In the genomic region with DNA sequence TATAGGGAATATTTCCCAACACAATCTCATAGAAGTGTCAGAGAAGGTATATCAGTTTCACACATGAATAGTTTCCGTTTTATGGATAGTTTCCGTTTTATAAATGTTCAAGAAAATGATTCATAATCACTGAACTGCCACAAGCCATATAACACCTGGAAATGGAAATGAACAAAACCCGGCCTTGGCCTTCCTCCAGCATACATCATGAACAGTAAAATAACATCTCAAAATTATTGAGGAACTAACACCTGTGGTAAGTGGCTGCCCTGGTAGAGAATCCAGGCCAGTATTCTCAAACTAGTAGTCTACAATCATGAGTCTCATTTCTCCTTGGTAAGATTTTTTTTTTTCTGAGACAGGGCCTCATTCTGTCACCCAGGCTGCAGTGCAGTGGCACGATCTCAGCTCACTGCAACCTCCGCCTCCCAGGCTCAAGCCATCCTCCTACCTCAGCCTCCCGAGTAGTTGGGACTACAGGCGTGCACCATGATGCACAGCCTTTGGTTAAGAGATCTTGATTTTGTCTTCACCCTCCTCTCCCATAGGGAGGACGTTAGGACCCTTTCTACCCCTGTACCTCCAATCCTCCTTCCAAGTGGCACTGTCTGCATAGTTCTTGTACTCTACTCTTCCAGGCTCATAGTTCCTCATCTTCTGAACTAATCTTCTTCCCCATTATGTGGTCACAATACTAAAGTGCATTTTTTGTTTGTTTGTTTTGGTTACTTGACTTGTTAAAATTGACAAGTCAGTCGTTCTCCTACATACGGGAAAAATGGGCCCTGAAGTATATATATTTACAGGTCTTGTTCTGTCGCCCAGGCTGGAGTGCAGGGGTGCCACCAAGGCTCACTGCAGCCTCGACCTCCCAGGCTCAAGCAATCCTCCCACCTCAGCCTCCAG, we compare ENCODE assay signal across 8 cellular contexts. TPM values are rescaled to one million over a fixed set of nuclear protein-coding genes. Genes with fewer than 3 reads are reported as not detected.
DNase-seq lines count a peak whose midpoint lies in the region; ATAC-seq, FAIRE-seq and TF ChIP-seq lines count a peak whose summit lies in the region.

No MANE protein-coding gene starts in this region.

- DNase-seq in NCI-H2196 treated with DMSO at 0.1 percent for 48 hours (lab: John Stamatoyannopoulos, UW; ENCODE audit: unreplicated experiment) (peak; percentile 12), dorsolateral prefrontal cortex (no peak), pancreas (no peak), cortex of kidney (lab: John Stamatoyannopoulos, UW) (no peak), HTR-8/SVneo (ENCODE audit: insufficient read length, low spot score) (no peak)

- ATAC-seq in GM19452 (IDR thresholded peaks at IDR 0.05; ENCODE audit: unreplicated experiment) (peak; percentile 56), pancreas (no peak), GM19023 (IDR thresholded peaks at IDR 0.05; ENCODE audit: unreplicated experiment) (no peak), HG03097 (IDR thresholded peaks at IDR 0.05; ENCODE audit: low FRiP score, unreplicated experiment) (no peak)

- peak overlapping the region in 32 of 59 donors; percentile 63 to 98 (median 90) for H3K27ac ChIP-seq in dorsolateral prefrontal cortex
- H3K27ac ChIP-seq in pancreas = peak overlapping the region; percentile 77 to 92 (median 84)

- H3K27me3 ChIP-seq in dorsolateral prefrontal cortex = no peaks in the 10 kb centered on the region
- H3K27me3 ChIP-seq in pancreas = no peaks in the 10 kb centered on the region

- TF ChIP-seq CTCF in dorsolateral prefrontal cortex (IDR thresholded peaks at IDR 0.05 in 54 of 56, conservative IDR thresholded peaks at IDR 0.05 in 2 of 56; ENCODE audit: low read depth in 1 of 56, partially characterized antibody in 56 of 56) (no peak), pancreas (IDR thresholded peaks at IDR 0.05) (no peak)

- no peaks in the 10 kb centered on the region for H3K36me3 ChIP-seq in pancreas

- 69 to 71% methylated on average over 12 of the region's 12 CpGs for WGBS in pancreas, 2 donors

- FAIRE-seq in pancreas (lab: Jason Lieb, UNC) (no peak), HTR-8/SVneo (lab: Jason Lieb, UNC) (no peak)

- peaks cover 0 to 2% (median 0%) of the 10 kb centered on the region in 3 donors for H3K4me1 ChIP-seq in pancreas

- no peaks in the 10 kb centered on the region for H3K9me3 ChIP-seq in pancreas

- H3K4me3 ChIP-seq in dorsolateral prefrontal cortex = peak overlapping the region; percentile 47 to 85 (median 70)
- peak overlapping the region; percentile 30 to 72 (median 60) for H3K4me3 ChIP-seq in pancreas

- intact Hi-C loops in dorsolateral prefrontal cortex (cut with DNase I) = loop anchor here (2.0 to 5.0 kb wide), 4 partner anchors 15 to 145 kb away; partner anchors contain the start of gene RGS9 (in 1 of the 2)
- intact Hi-C loops in pancreas (cut with DNase I) = no loop called here

RNA-seq across cellular contexts. Expression of gene RGS9, which starts 15.0 kb away (rescaled TPM):
- total RNA-seq in dorsolateral prefrontal cortex = 10 to 100 TPM in 66 of 120 experiments, 1 to 10 TPM in 54; 4.3 to 19.6 (median 10.5) TPM
- 1 to 10 TPM; 1.2 to 5.5 (median 2.7) TPM for total RNA-seq in pancreas
- polyA plus RNA-seq in pancreas = 10 to 100 TPM in 1 of 2 donors, 1 to 10 TPM in 1; 7.1 to 13.9 TPM

Comparison
In these comparisons a context has a peak if more than half of its experiments do, and no peak if none do; other contexts are left out.
1. intact Hi-C loops: an anchor here in dorsolateral prefrontal cortex (2.0 to 5.0 kb wide); none called in pancreas.